30 cellular contexts compared by ENCODE assay signal in genomic region chr6:103677290-103677689, GRCh38.
"Had no signal": no experiment of that assay in that cellular context is flagged by ENCODE, and none has a peak within 500 bp of the region (broad histone marks: within the 10 kb centered on the region; RNA-seq: fewer than 3 reads in every experiment).

No MANE protein-coding gene starts in this region.

- ATAC-seq: Panc1, SK-N-SH treated with all-trans-retinoic acid at 6 μM for 48 hours had no signal

- DNase-seq: Kasumi-1, KG1, MG63, NCI-H1048, NCI-H1092 treated with DMSO at 0.1 percent for 48 hours, NCI-H1105 treated with DMSO at 0.1 percent for 48 hours, NCI-H1417, NCI-H1436, NCI-H146, NCI-H1694, NCI-H187, NCI-H1930, NCI-H2029 treated with DMSO at 0.1 percent for 48 hours, NCI-H2081 treated with DMSO at 0.1 percent for 48 hours, NCI-H2107, NCI-H2171, NCI-H226, NCI-H446 treated with DMSO at 0.1 percent for 48 hours, NCI-H510A, NCI-H524, NCI-H526, NCI-H69, NCI-H748 treated with DMSO at 0.1 percent for 48 hours, NCI-H82, PC-9, SHP77, SIG-M5, SJCRH30 had no signal
